In the genomic region with DNA sequence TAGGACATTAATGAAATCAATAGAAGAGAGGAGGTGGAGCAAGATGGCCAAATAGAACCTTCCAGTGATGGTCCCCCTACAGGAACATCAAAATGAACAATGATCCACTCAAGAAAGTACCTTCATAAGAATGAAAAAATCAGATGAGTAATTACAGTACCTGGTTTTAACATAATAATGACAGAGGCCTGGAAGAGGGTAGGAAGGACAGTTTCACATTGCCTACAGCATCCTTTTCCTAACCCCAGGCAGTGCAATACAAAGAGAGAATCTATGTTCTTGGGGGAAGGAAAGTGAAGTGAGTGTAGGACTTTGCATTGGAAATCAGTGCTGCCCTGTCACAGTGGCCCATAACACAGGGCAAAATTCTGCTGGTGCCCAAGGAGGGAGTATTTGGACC, we compare ENCODE assay signal across 26 cellular contexts.
"Had no signal": no experiment of that assay in that cellular context is flagged by ENCODE, and none has a peak within 500 bp of the region (broad histone marks: within the 10 kb centered on the region; RNA-seq: fewer than 3 reads in every experiment).

No MANE protein-coding gene starts in this region.

- H3K4me1 ChIP-seq: ascending aorta, breast epithelium, colonic mucosa had no signal

- H3K9me3 ChIP-seq: ascending aorta, colonic mucosa had no signal

- H3K4me3 ChIP-seq: ascending aorta, breast epithelium, cardiac muscle cell, colonic mucosa had no signal

- H3K27me3 Mint-ChIP-seq: activated CD8-positive, alpha-beta T cell treated with anti-CD3 and anti-CD28 coated beads for 36 hours; activated naive CD8-positive, alpha-beta T cell treated with anti-CD3 and anti-CD28 coated beads for 36 hours; brain had no signal

- H3K36me3 Mint-ChIP-seq: brain had no signal

- H3K27me3 ChIP-seq: ascending aorta, breast epithelium, cardiac muscle cell, colonic mucosa had no signal

- H3K27ac ChIP-seq: ascending aorta, breast epithelium, cardiac muscle cell, colonic mucosa had no signal

- H3K4me3 Mint-ChIP-seq: activated CD8-positive, alpha-beta T cell treated with anti-CD3 and anti-CD28 coated beads for 36 hours; activated naive CD8-positive, alpha-beta T cell treated with anti-CD3 and anti-CD28 coated beads for 36 hours; activated naive CD8-positive, alpha-beta T cell treated with anti-CD3 and anti-CD28 coated beads, Interleukin-2, amount 50 U/mL, for 24 hours; brain; endodermal cell had no signal

- FAIRE-seq: frontal cortex had no signal

- H3K36me3 ChIP-seq: ascending aorta, breast epithelium, cardiac muscle cell, colonic mucosa had no signal

- H3K27ac Mint-ChIP-seq: activated CD8-positive, alpha-beta T cell treated with anti-CD3 and anti-CD28 coated beads for 36 hours; activated naive CD8-positive, alpha-beta T cell treated with anti-CD3 and anti-CD28 coated beads for 36 hours; activated naive CD8-positive, alpha-beta T cell treated with anti-CD3 and anti-CD28 coated beads, Interleukin-2, amount 50 U/mL, for 24 hours; brain; endodermal cell had no signal

- DNase-seq: activated CD4-positive, alpha-beta T cell treated with anti-CD3 and anti-CD28 coated beads for 4 hours; activated CD4-positive, alpha-beta T cell treated with anti-CD3 and anti-CD28 coated beads, Interleukin-2, amount 50 U/mL, for 1 hour; activated CD4-positive, alpha-beta T cell treated with anti-CD3 and anti-CD28 coated beads, Interleukin-2, amount 50 U/mL, for 48 hours; activated CD4-positive, CD25-positive, alpha-beta regulatory T cell; activated CD4-positive, CD25-positive, alpha-beta regulatory T cell treated with anti-CD3 and anti-CD28 coated beads, Interleukin-2, amount 50 U/mL, for 72 hours; activated CD8-positive, alpha-beta memory T cell treated with anti-CD3 and anti-CD28 coated beads for 24 hours; activated CD8-positive, alpha-beta T cell treated with anti-CD3 and anti-CD28 coated beads for 36 hours; activated gamma-delta T cell; activated naive CD4-positive, alpha-beta T cell; activated naive CD4-positive, alpha-beta T cell treated with anti-CD3 and anti-CD28 coated beads, Interleukin-2, amount 50 U/mL, for 16 hours; activated naive CD8-positive, alpha-beta T cell treated with anti-CD3 and anti-CD28 coated beads for 36 hours; activated naive CD8-positive, alpha-beta T cell treated with anti-CD3 and anti-CD28 coated beads, Interleukin-2, amount 50 U/mL, for 24 hours; activated T-cell treated with anti-CD3 and anti-CD28 coated beads, Interleukin-2, amount 50 U/mL, for 48 hours; central memory CD4-positive, alpha-beta T cell; cerebellar nuclear complex; colonic mucosa; effector CD8-positive, alpha-beta T cell; endodermal cell; head of caudate nucleus; T-helper 2 cell had no signal

- H3K4me1 Mint-ChIP-seq: activated naive CD8-positive, alpha-beta T cell treated with anti-CD3 and anti-CD28 coated beads for 36 hours; activated naive CD8-positive, alpha-beta T cell treated with anti-CD3 and anti-CD28 coated beads, Interleukin-2, amount 50 U/mL, for 24 hours; brain; endodermal cell had no signal

- ATAC-seq: activated CD8-positive, alpha-beta T cell treated with anti-CD3 and anti-CD28 coated beads for 36 hours; activated naive CD8-positive, alpha-beta T cell treated with anti-CD3 and anti-CD28 coated beads, Interleukin-2, amount 50 U/mL, for 24 hours; esophagus mucosa had no signal
